In the genomic region with DNA sequence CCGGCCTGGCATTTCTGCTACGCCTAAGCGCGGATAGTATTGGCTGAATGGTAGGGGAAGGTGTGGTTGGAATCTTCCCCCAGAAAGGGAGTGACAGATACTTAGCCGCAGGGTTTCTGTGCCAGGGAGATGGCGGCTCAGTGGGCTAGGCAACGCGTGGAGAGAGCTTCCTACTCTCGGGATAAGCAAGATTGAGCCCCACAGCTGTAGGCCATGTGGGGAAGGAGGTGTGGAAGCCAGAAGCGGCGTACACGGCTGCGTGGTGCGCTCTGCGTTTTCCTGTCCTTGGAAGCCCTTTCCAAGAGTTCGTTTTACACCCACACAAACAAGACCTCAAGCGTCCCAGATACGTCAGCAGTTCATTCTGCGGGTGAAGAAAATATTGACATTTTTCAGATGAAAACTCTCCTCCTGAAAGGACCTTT, we compare ENCODE assay signal across 9 cellular contexts. TPM values are rescaled to one million over a fixed set of nuclear protein-coding genes. Genes with fewer than 3 reads are reported as not detected.
DNase-seq lines count a peak whose midpoint lies in the region; ATAC-seq, FAIRE-seq and TF ChIP-seq lines count a peak whose summit lies in the region.
"Had no signal": no experiment of that assay in that cellular context is flagged by ENCODE, and none has a peak within 500 bp of the region (broad histone marks: within the 10 kb centered on the region; RNA-seq: fewer than 3 reads in every experiment).

No MANE protein-coding gene starts in this region.

- CTCF ChIA-PET in HepG2 (lab: Yijun Ruan, JAX; ENCODE audit: low intra/inter-chr PET ratio, low total read pairs): no interaction called here

- H3K4me3 ChIP-seq in MM.1S (ENCODE audit: low read length) (peak overlapping the region; percentile 78), WI38 (ENCODE audit: low read depth, low read length) (peak overlapping the region; percentile 69), choroid plexus epithelial cell (ENCODE audit: low read depth, low read length) (peak overlapping the region; percentile 70), HepG2 (replicated peaks in 1 of 3; ENCODE audit: insufficient read depth in 1 of 3, low read depth in 2 of 3, low read length in 3 of 3) (peak overlapping the region; percentile 56 to 86 (median 68))

- peak overlapping the region; percentile 81 for H2AFZ ChIP-seq in MM.1S (ENCODE audit: low read length)
- peak overlapping the region; percentile 63 for H2AFZ ChIP-seq in HepG2 (ENCODE audit: low read length)

- no TSS peak for BruUV-seq in HepG2 (replicated peaks; lab: Mats Ljungman, UMichigan)

- H3K4me2 ChIP-seq in MM.1S (ENCODE audit: low read depth, low read length) (peak overlapping the region; percentile 94), HepG2 (ENCODE audit: low read depth, low read length) (peak overlapping the region; percentile 98)

- no peak for TF ChIP-seq EP300 in HepG2 (IDR thresholded peaks at IDR 0.05; ENCODE audit: low read depth in 2 of 2, low read length in 2 of 2)
- no peak for TF ChIP-seq EP300 in HepG2 (CRISPR knock-in tag; IDR thresholded peaks at IDR 0.05; ENCODE audit: borderline replicate concordance)

- H4K20me1 ChIP-seq in MM.1S (ENCODE audit: insufficient read depth, low read length) (no peaks in the 10 kb centered on the region), HepG2 (ENCODE audit: insufficient read depth, low read length) (no peaks in the 10 kb centered on the region)

- TF ChIP-seq RAD21 in HepG2 (CRISPR knock-in tag; IDR thresholded peaks at IDR 0.05): no peak

- ATAC-seq in HepG2: peak; percentile 66

- no peak for TF ChIP-seq POLR2A in HepG2 (IDR thresholded peaks at IDR 0.05; ENCODE audit: insufficient read depth in 1 of 2, low read depth in 2 of 2, low read length in 2 of 2)

- intact Hi-C loops in HepG2 (cut with micrococcal nuclease; ENCODE audit: unreplicated experiment): loop anchor here (5.0 kb wide), 2 partner anchors 42 to 48 kb away; a partner anchor contains a TSS

- H3K27ac ChIP-seq in MM.1S (ENCODE audit: low read length) (no peak overlapping the region), HepG2 (ENCODE audit: extremely low read length, insufficient read depth, low read length) (no peak overlapping the region)

- POLR2A ChIA-PET in HepG2 (lab: Yijun Ruan, JAX): interaction anchor here (1.2 kb wide), 1 partner anchor 48 kb away, joined by 3 read pairs; no protein-coding TSS in a partner anchor

- H3K4me1 ChIP-seq in ES-I3 (ENCODE audit: insufficient read depth, low read length): no peaks in the 10 kb centered on the region
- 0 out of 2 replicates have a peak, but pooled peaks cover 3% of the 10 kb centered on the region for H3K4me1 ChIP-seq in MM.1S (ENCODE audit: low read length)
- peaks cover 34% of the 10 kb centered on the region for H3K4me1 ChIP-seq in HepG2 (ENCODE audit: insufficient read depth, low read length)

- FAIRE-seq in HepG2 (lab: Jason Lieb, UNC): no peak
- FAIRE-seq: colon had no signal

- no peaks in the 10 kb centered on the region for H3K9me2 ChIP-seq in MM.1S (replicated peaks; ENCODE audit: insufficient read depth, low read length)

- 0 out of 2 replicates have a peak, but pooled peaks cover 5% of the 10 kb centered on the region for H3F3A ChIP-seq in MM.1S (ENCODE audit: insufficient read depth, low read length)

- no peaks in the 10 kb centered on the region for H3K79me2 ChIP-seq in MM.1S (ENCODE audit: low read length)
- no peaks in the 10 kb centered on the region for H3K79me2 ChIP-seq in HepG2 (ENCODE audit: insufficient read depth, low read length)

- H3K36me3 ChIP-seq in ES-I3 (ENCODE audit: insufficient read depth, low read length): no peaks in the 10 kb centered on the region
- H3K36me3 ChIP-seq in MM.1S (replicated peaks; ENCODE audit: insufficient read depth, low read length): no peaks in the 10 kb centered on the region
- no peaks in the 10 kb centered on the region for H3K36me3 ChIP-seq in HepG2 (replicated peaks in 1 of 2; ENCODE audit: control insufficient read depth in 1 of 2, insufficient read depth in 2 of 2, low read length in 2 of 2)

- peak overlapping the region; percentile 80 for H3K9ac ChIP-seq in ES-I3 (ENCODE audit: low read depth, low read length)
- peak overlapping the region; percentile 22; the same call in 1 of the 2 replicates for H3K9ac ChIP-seq in MM.1S (ENCODE audit: low read length)
- H3K9ac ChIP-seq in HepG2 (ENCODE audit: insufficient read depth, low read depth, low read length): peak overlapping the region; percentile 57

- peak; percentile 58 for DNase-seq in H4 (ENCODE audit: low spot score)
- peak; percentile 48 for DNase-seq in MM.1S
- peak; percentile 82 for DNase-seq in choroid plexus epithelial cell (ENCODE audit: low read depth)
- DNase-seq in HepG2 (ENCODE audit: low spot score): peak; percentile 12
- DNase-seq in stimulated activated CD4-positive, alpha-beta T cell treated with anti-CD3 and anti-CD28 coated beads, Interleukin-4, amount 100 ng/mL, for 24 hours: peak; percentile 42
- no peak for DNase-seq in GM19238 (ENCODE audit: insufficient read length, low spot score)

- no peak for TF ChIP-seq CTCF in MM.1S (IDR thresholded peaks at IDR 0.05; ENCODE audit: low read length)
- TF ChIP-seq CTCF in WI38 (IDR thresholded peaks at IDR 0.05; ENCODE audit: low read depth, low read length): no peak
- TF ChIP-seq CTCF in choroid plexus epithelial cell (conservative IDR thresholded peaks at IDR 0.05; ENCODE audit: low read depth, low read length): no peak
- no peak for TF ChIP-seq CTCF in HepG2 (CRISPR knock-in tag; IDR thresholded peaks at IDR 0.05)

- no peaks in the 10 kb centered on the region; the same call in 1 of the 2 replicates for H3K27me3 ChIP-seq in MM.1S (replicated peaks; ENCODE audit: insufficient read depth, low read length)
- H3K27me3 ChIP-seq in HepG2 (ENCODE audit: control insufficient read depth in 1 of 2, insufficient read depth in 2 of 2, low read length in 2 of 2): peaks cover 0 to 20% of the 10 kb centered on the region in 2 experiments; a peak in 3 of 5 replicates

- no peaks in the 10 kb centered on the region for H3K9me3 ChIP-seq in ES-I3 (ENCODE audit: control insufficient read depth, insufficient read depth, low read length)
- no peaks in the 10 kb centered on the region for H3K9me3 ChIP-seq in MM.1S (replicated peaks; ENCODE audit: insufficient read depth, low read length)
- no peaks in the 10 kb centered on the region for H3K9me3 ChIP-seq in HepG2 (ENCODE audit: low read length)

- in situ Hi-C loops in HepG2 (cut with HindIII; ENCODE audit: extremely low pct_ligation_motif_present, low pct_unique_long_range_greater_than_20kb): no loop called here

- WGBS in HepG2 (ENCODE audit: low lambda C conversion rate): 0% methylated on average over 8 of the region's 19 CpGs

TF ChIP-seq in HepG2, 621 proteins besides CTCF, POLR2A, EP300 and RAD21 (continues in another document):
- TF ChIP-seq TRIM24 (CRISPR knock-in tag; IDR thresholded peaks at IDR 0.05) (no peak), CEBPG (CRISPR knock-in tag; IDR thresholded peaks at IDR 0.05) (no peak)

RNA-seq across cellular contexts. Expression of a gene that starts 0.4 kb away (rescaled TPM):
- 65.1 and 69.7 TPM in 2 replicates for total RNA-seq in H4 (2014; rRNA removed; shearing (Covaris generic))
- total RNA-seq in HepG2 (2016; rRNA removed; fragmentation: Illumina TruSeq; extraction: Trizol): 1.6 and 2.6 TPM in 2 replicates
- 0.44 and 0.61 TPM in 2 replicates for total RNA-seq in HepG2 (2016; cell fraction: cytosol; rRNA removed; fragmentation: Illumina TruSeq; extraction: Trizol; ENCODE audit: low read depth)
- total RNA-seq in HepG2 (2016; cell fraction: insoluble cytoplasmic fraction; rRNA removed; fragmentation: Illumina TruSeq; extraction: Trizol): 1.6 and 2.9 TPM in 2 replicates
- 1.7 TPM in 2 replicates for total RNA-seq in HepG2 (2016; cell fraction: membrane; rRNA removed; fragmentation: Illumina TruSeq; extraction: Trizol)
- 2.6 and 3.3 TPM in 2 replicates for total RNA-seq in HepG2 (2016; cell fraction: nucleus; rRNA removed; fragmentation: Illumina TruSeq; extraction: Trizol)
- 1.9 and 2.4 TPM in 2 replicates for polyA plus RNA-seq in HepG2 (2011; rRNA removed)
- 1.2 and 1.9 TPM in 2 replicates for polyA plus RNA-seq in HepG2 (2011; cell fraction: cytosol; rRNA removed)
- polyA plus RNA-seq in HepG2 (2011; cell fraction: nucleus; rRNA removed): 1.6 and 2.1 TPM in 2 replicates
- polyA plus RNA-seq in HepG2 (2012): 1.5 and 5.2 TPM in 2 replicates
- 0.33 and 0.34 TPM in 2 replicates for polyA plus RNA-seq in HepG2 (2016; cell fraction: cytosol; fragmentation: Illumina TruSeq; extraction: Trizol; ENCODE audit: low read depth)
- polyA plus RNA-seq in HepG2 (2016; cell fraction: insoluble cytoplasmic fraction; fragmentation: Illumina TruSeq; extraction: Trizol; ENCODE audit: low read depth): 1.3 and 1.4 TPM in 2 replicates
- 0.50 and 0.84 TPM in 2 replicates for polyA plus RNA-seq in HepG2 (2016; cell fraction: membrane; fragmentation: Illumina TruSeq; extraction: Trizol; ENCODE audit: low read depth)
- 3.0 and 4.0 TPM in 2 replicates for polyA plus RNA-seq in HepG2 (2016; cell fraction: nucleus; fragmentation: Illumina TruSeq; extraction: Trizol; ENCODE audit: insufficient read depth, low read depth)
- 0.96 and 4.6 TPM in 2 replicates for polyA minus RNA-seq in HepG2 (2011; rRNA and poly(A)+ RNA removed; ENCODE audit: low replicate concordance)
- 1.1 and 2.4 TPM in 2 replicates for polyA minus RNA-seq in HepG2 (2011; cell fraction: cytosol; rRNA and poly(A)+ RNA removed)
- 1.7 and 2.8 TPM in 2 replicates for polyA minus RNA-seq in HepG2 (2011; cell fraction: nucleus; rRNA and poly(A)+ RNA removed)

RNA-seq across cellular contexts. Expression of a gene that starts 50.6 kb away (rescaled TPM):
- total RNA-seq in H4 (2014; rRNA removed; shearing (Covaris generic)): 4.7 and 6.3 TPM in 2 replicates
- 14.1 and 20.8 TPM in 2 replicates for total RNA-seq in HepG2 (2016; rRNA removed; fragmentation: Illumina TruSeq; extraction: Trizol)
- 5.8 and 6.7 TPM in 2 replicates for total RNA-seq in HepG2 (2016; cell fraction: cytosol; rRNA removed; fragmentation: Illumina TruSeq; extraction: Trizol; ENCODE audit: low read depth)
- 15.0 and 18.9 TPM in 2 replicates for total RNA-seq in HepG2 (2016; cell fraction: insoluble cytoplasmic fraction; rRNA removed; fragmentation: Illumina TruSeq; extraction: Trizol)
- 14.8 and 21.8 TPM in 2 replicates for total RNA-seq in HepG2 (2016; cell fraction: membrane; rRNA removed; fragmentation: Illumina TruSeq; extraction: Trizol)
- 9.0 and 9.6 TPM in 2 replicates for total RNA-seq in HepG2 (2016; cell fraction: nucleus; rRNA removed; fragmentation: Illumina TruSeq; extraction: Trizol)
- polyA plus RNA-seq in HepG2 (2011; rRNA removed): 10.8 and 14.7 TPM in 2 replicates
- 4.7 and 7.1 TPM in 2 replicates for polyA plus RNA-seq in HepG2 (2011; cell fraction: cytosol; rRNA removed)
- 2.8 and 3.9 TPM in 2 replicates for polyA plus RNA-seq in HepG2 (2011; cell fraction: nucleus; rRNA removed)
- 11.0 and 15.1 TPM in 2 replicates for polyA plus RNA-seq in HepG2 (2012)
- 5.5 and 6.4 TPM in 2 replicates for polyA plus RNA-seq in HepG2 (2016; cell fraction: cytosol; fragmentation: Illumina TruSeq; extraction: Trizol; ENCODE audit: low read depth)
- polyA plus RNA-seq in HepG2 (2016; cell fraction: insoluble cytoplasmic fraction; fragmentation: Illumina TruSeq; extraction: Trizol; ENCODE audit: low read depth): 17.6 and 19.8 TPM in 2 replicates
- 12.7 and 14.1 TPM in 2 replicates for polyA plus RNA-seq in HepG2 (2016; cell fraction: membrane; fragmentation: Illumina TruSeq; extraction: Trizol; ENCODE audit: low read depth)
- 14.6 and 15.4 TPM in 2 replicates for polyA plus RNA-seq in HepG2 (2016; cell fraction: nucleus; fragmentation: Illumina TruSeq; extraction: Trizol; ENCODE audit: insufficient read depth, low read depth)
- polyA minus RNA-seq in HepG2 (2011; rRNA and poly(A)+ RNA removed; ENCODE audit: low replicate concordance): 1.2 and 6.2 TPM in 2 replicates
- 16.4 TPM in 2 replicates for polyA minus RNA-seq in HepG2 (2011; cell fraction: cytosol; rRNA and poly(A)+ RNA removed)
- polyA minus RNA-seq in HepG2 (2011; cell fraction: nucleus; rRNA and poly(A)+ RNA removed): 16.7 and 20.4 TPM in 2 replicates

Comparison
In these comparisons a context has a peak if more than half of its experiments do, and no peak if none do; other contexts are left out.
1. H3K9ac ChIP-seq: peak in every context shown above with its lines; median percentile 80 in ES-I3; 57 in HepG2; 22 in MM.1S.
2. RNA of a gene that starts 0.4 kb away (total RNA-seq): 65.1 to 69.7 TPM in H4; 0.44 to 3.3 TPM in HepG2; every median in the first group is over 10 times any median in the second.
3. Peak in every context shown above with its lines, with median percentiles within 50 percentile points of each other: H3K4me3 ChIP-seq.